8 cellular contexts compared by ENCODE assay signal in the genomic region with DNA sequence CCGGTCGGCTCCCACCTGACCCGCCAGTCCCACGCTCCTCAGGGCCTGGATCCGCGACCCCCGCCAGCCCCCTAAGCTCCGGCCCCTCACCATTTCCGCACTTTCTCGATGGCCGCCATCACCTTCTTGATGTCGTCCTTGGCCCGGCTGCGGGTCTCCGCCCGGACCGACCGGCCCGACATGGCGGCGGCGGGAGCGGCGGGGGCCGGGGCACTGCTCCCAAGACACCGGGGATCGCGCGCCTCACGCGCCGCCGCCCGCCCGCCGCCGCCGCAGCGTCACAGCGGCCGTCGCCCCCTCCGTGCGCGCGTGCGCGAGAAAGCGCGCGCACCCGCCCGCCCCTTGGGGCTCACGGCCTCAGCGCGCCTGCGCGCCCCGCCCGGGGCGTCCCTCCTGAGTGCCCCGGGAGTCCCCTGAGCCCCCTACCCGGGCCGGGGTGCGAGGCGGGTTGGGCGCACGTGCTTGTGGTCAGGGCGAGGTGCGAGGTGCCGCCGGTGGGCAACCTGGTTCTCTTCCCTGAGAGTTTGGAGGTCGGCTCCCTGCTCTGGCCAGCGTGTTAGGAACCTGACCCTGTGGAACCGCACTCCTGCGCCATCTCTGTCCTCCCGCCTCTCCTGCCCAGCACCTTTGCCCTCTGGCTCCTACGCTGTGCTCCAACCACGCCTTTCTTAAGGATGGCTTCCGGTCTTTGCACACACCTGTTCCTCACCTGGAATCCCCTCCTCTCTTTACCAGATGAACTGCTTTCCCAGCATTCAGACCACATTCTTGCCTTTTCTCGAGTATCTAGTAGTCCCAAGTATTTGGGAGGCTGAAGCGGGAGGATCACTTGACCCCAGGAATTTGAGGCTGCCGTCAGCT. TPM values are rescaled to one million over a fixed set of nuclear protein-coding genes. Genes with fewer than 3 reads are reported as not detected.
DNase-seq lines count a peak whose midpoint lies in the region; ATAC-seq lines count a peak whose summit lies in the region.

TSS of gene BCL7B (minus strand) at position 294 of the 861 bp plus-strand sequence. CDS start at position 182, 112 bp downstream.

- POLR2A ChIA-PET in activated CD8-positive, alpha-beta T cell treated with anti-CD3 and anti-CD28 coated beads, Interleukin-2, amount 10 ng/mL, durations not matched to agents 7 days and 5 days (lab: Charles Lee): interaction anchor here (0.7 to 3.7 kb wide), 11 partner anchors 8 to 181 kb away, joined by 3 to 50 read pairs (median 4); partner anchors contain the start of genes ABHD11, BAZ1B and TBL2

- peaks cover 26% of the 10 kb centered on the region for H3K36me3 Mint-ChIP-seq in activated CD8-positive, alpha-beta T cell treated with anti-CD3 and anti-CD28 coated beads, Interleukin-2, amount 10 ng/mL, durations not matched to agents 7 days and 5 days (ENCODE audit: low read depth)

- H3K27me3 Mint-ChIP-seq in activated CD8-positive, alpha-beta T cell treated with anti-CD3 and anti-CD28 coated beads, Interleukin-2, amount 10 ng/mL, durations not matched to agents 7 days and 5 days (ENCODE audit: low read depth): peaks cover 6% of the 10 kb centered on the region

- no peaks in the 10 kb centered on the region for H3K9me3 Mint-ChIP-seq in activated CD8-positive, alpha-beta T cell treated with anti-CD3 and anti-CD28 coated beads, Interleukin-2, amount 10 ng/mL, durations not matched to agents 7 days and 5 days (ENCODE audit: insufficient read depth)

- CTCF ChIA-PET in activated CD8-positive, alpha-beta T cell treated with anti-CD3 and anti-CD28 coated beads, Interleukin-2, amount 10 ng/mL, durations not matched to agents 7 days and 5 days (lab: Charles Lee): interaction anchor here (0.7 to 1.3 kb wide), 4 partner anchors 10 to 106 kb away, joined by 3 to 5 read pairs (median 3); partner anchors contain the start of gene TBL2

- ATAC-seq in GM18861 (IDR thresholded peaks at IDR 0.05; ENCODE audit: unreplicated experiment) (peak; percentile 25), HG03097 (IDR thresholded peaks at IDR 0.05; ENCODE audit: low FRiP score, unreplicated experiment) (peak; percentile 35)
- peak; percentile 66 for ATAC-seq in activated CD8-positive, alpha-beta T cell treated with anti-CD3 and anti-CD28 coated beads, Interleukin-2, amount 10 ng/mL, durations not matched to agents 7 days and 5 days

- peak within 1 kb of the TSS; percentile 90 for H3K4me3 Mint-ChIP-seq in activated CD8-positive, alpha-beta T cell treated with anti-CD3 and anti-CD28 coated beads, Interleukin-2, amount 10 ng/mL, durations not matched to agents 7 days and 5 days

- H3K4me1 Mint-ChIP-seq in activated CD8-positive, alpha-beta T cell treated with anti-CD3 and anti-CD28 coated beads, Interleukin-2, amount 10 ng/mL, durations not matched to agents 7 days and 5 days (ENCODE audit: low read depth): peaks cover 30% of the 10 kb centered on the region

- peak within 1 kb of the TSS; percentile 95 for H3K27ac Mint-ChIP-seq in activated CD8-positive, alpha-beta T cell treated with anti-CD3 and anti-CD28 coated beads, Interleukin-2, amount 10 ng/mL, durations not matched to agents 7 days and 5 days

- DNase-seq in AG08395 (ENCODE audit: low spot score): peak; percentile 99
- DNase-seq in NCI-H460 (ENCODE audit: extremely low read depth, low read depth): peak; percentile 53
- peak; percentile 78 for DNase-seq in activated CD8-positive, alpha-beta T cell treated with anti-CD3 and anti-CD28 coated beads, Interleukin-2, amount 10 ng/mL, durations not matched to agents 7 days and 5 days
- peak; percentile 72 for DNase-seq in effector CD8-positive, alpha-beta T cell (lab: John Stamatoyannopoulos, UW)
- peak; percentile 74 to 79 for DNase-seq in lung microvascular endothelial cell (ENCODE audit: low read depth in 2 of 2)
- peak; percentile 57 to 63 (median 59) for DNase-seq in stimulated activated CD4-positive, alpha-beta T cell treated with anti-CD3 and anti-CD28 coated beads, TNF-alpha, amount 100 ng/mL, for 4 hours (ENCODE audit: low read depth in 3 of 3)

RNA-seq across cellular contexts. Expression of gene BCL7B, which starts in this region (rescaled TPM):
- total RNA-seq in NCI-H460 (2014; rRNA removed; shearing (Covaris generic)): 34.0 and 39.2 TPM in 2 replicates
- 34.8 and 68.4 TPM in 2 replicates for polyA plus RNA-seq in NCI-H460 (2014; cell fraction: nucleus; rRNA removed)
- 10 to 100 TPM; 76.8 to 80.8 TPM for total RNA-seq in activated CD8-positive, alpha-beta T cell treated with anti-CD3 and anti-CD28 coated beads, Interleukin-2, amount 10 ng/mL, durations not matched to agents 7 days and 5 days
- total RNA-seq in lung microvascular endothelial cell: 17.2 and 22.6 TPM in 2 replicates

Comparison
In these comparisons a context has a peak if more than half of its experiments do, and no peak if none do; other contexts are left out.
1. Peak in every context shown above with its lines: DNase-seq and ATAC-seq.